In the genomic region with DNA sequence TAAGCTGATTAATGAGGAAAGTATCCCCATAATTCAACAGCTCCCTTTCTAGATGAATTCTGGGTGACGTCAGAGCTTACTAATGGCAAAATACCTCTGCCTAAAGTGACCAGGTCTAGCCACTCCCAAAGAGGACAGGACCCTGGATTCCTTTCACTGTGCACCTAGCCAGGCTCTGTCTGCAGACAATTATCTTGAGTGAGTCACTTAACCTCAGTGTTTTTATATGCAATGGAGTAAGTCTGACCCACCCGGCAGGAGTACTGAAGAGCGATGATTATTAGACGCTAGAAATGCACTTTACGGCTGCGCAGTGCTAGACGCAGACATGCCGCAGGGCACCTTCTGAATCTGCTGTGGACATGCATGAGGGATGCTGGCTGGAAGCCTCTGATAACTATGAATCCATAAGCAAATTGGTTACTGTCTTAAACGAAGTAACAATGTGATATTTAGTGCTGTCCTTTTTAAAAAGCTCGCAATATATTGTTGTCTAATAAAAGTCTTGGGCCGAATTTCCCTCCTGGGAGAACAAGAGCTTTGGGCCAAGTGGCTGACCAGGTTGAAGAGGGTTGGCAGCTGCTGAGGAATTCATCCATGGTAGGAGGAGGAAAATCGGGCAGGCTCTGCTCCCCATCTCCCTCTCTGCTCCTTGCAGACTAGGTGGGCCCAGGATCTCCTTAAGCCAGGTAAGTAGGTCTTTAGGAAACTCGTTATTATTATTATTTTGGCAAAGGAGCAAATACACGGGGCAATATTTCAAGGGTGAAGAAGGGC, we compare ENCODE assay signal across 13 cellular contexts. TPM values are rescaled to one million over a fixed set of nuclear protein-coding genes. Genes with fewer than 3 reads are reported as not detected.
DNase-seq lines count a peak whose midpoint lies in the region; ATAC-seq and TF ChIP-seq lines count a peak whose summit lies in the region.
"Had no signal": no experiment of that assay in that cellular context is flagged by ENCODE, and none has a peak within 500 bp of the region (broad histone marks: within the 10 kb centered on the region; RNA-seq: fewer than 3 reads in every experiment).

No MANE protein-coding gene starts in this region.

- H3K9ac ChIP-seq in SK-N-SH: no peak overlapping the region

- H3K27me3 ChIP-seq in SK-N-SH (ENCODE audit: insufficient read depth): no peaks in the 10 kb centered on the region
- H3K27me3 ChIP-seq in upper lobe of left lung: no peaks in the 10 kb centered on the region

- 76% methylated on average over 14 of the region's 14 CpGs for WGBS in SK-N-SH (ENCODE audit: low lambda C conversion rate)
- WGBS in upper lobe of left lung, 2 donors: 79 to 87% methylated on average over 14 of the region's 14 CpGs

- H4K20me1 ChIP-seq in SK-N-SH (ENCODE audit: insufficient read depth): no peaks in the 10 kb centered on the region

- peaks cover 4% of the 10 kb centered on the region; the same call in 1 of the 2 replicates for H3K9me3 ChIP-seq in SK-N-SH
- no peaks in the 10 kb centered on the region for H3K9me3 ChIP-seq in upper lobe of left lung

- CTCF ChIA-PET in SK-N-SH (lab: Yijun Ruan, JAX): interaction anchor here (0.9 kb wide), 1 partner anchor 309 kb away, joined by 3 read pairs; no protein-coding TSS in a partner anchor

- ATAC-seq in upper lobe of left lung (ENCODE audit: low FRiP score in 2 of 2) (no peak), left ventricle myocardium superior (no peak), GM18498 (IDR thresholded peaks at IDR 0.05; ENCODE audit: unreplicated experiment) (no peak), GM19035 (IDR thresholded peaks at IDR 0.05; ENCODE audit: unreplicated experiment) (no peak)

- TF ChIP-seq RAD21 in SK-N-SH (IDR thresholded peaks at IDR 0.05; ENCODE audit: low read length): no peak

- peaks cover 8% of the 10 kb centered on the region for H3K79me2 ChIP-seq in SK-N-SH (ENCODE audit: insufficient read depth)

- POLR2A ChIA-PET in SK-N-SH (lab: Yijun Ruan, JAX): no interaction called here

- H3K36me3 ChIP-seq in SK-N-SH (replicated peaks in 1 of 2; ENCODE audit: control insufficient read depth in 1 of 2, insufficient read depth in 2 of 2, low read length in 1 of 2): peaks cover 0 to 10% of the 10 kb centered on the region in 2 experiments
- no peaks in the 10 kb centered on the region for H3K36me3 ChIP-seq in upper lobe of left lung

- peaks cover 0 to 17% of the 10 kb centered on the region in 2 experiments; a peak in 2 of 4 replicates for H3K4me1 ChIP-seq in SK-N-SH (ENCODE audit: control insufficient read depth in 1 of 2, insufficient read depth in 2 of 2, low read depth in 1 of 2, low read length in 1 of 2)
- peaks cover 23 to 40% (median 28%) of the 10 kb centered on the region in 4 donors for H3K4me1 ChIP-seq in upper lobe of left lung

- peaks cover 9% of the 10 kb centered on the region for H3F3A ChIP-seq in SK-N-SH (replicated peaks; ENCODE audit: insufficient read depth)

- DNase-seq in SIG-M5 treated with dmso at 0.1 percent for 504 hours (lab: John Stamatoyannopoulos, UW; ENCODE audit: unreplicated experiment): peak; percentile 45
- no peak for DNase-seq in SIG-M5 (lab: John Stamatoyannopoulos, UW)
- no peak for DNase-seq in SK-N-SH
- DNase-seq in fibroblast of the aortic adventitia (ENCODE audit: low read depth): peak; percentile 87
- DNase-seq in upper lobe of left lung: no peak
- no peak for DNase-seq in left ventricle myocardium superior
- DNase-seq: activated CD4-positive, alpha-beta memory T cell treated with anti-CD3 and anti-CD28 coated beads for 36 hours; KBM-7; NCI-H446; retina had no signal

- H3K4me3 ChIP-seq in SK-N-SH (ENCODE audit: low read depth in 2 of 2, low read length in 1 of 2) (no peak overlapping the region), fibroblast of the aortic adventitia (ENCODE audit: low read depth, low read length) (no peak overlapping the region), upper lobe of left lung (no peak overlapping the region)

- H3K4me2 ChIP-seq in SK-N-SH: 0 out of 2 replicates have a peak overlapping the region, but pooled peaks have one; percentile 29

- TF ChIP-seq EP300 in SK-N-SH (IDR thresholded peaks at IDR 0.05; ENCODE audit: borderline replicate concordance in 1 of 2, low read depth in 1 of 2, low read length in 1 of 2) (0 out of 4 replicates have a peak, but pooled peaks of 1 of the 2 experiments have one; percentile 33), upper lobe of left lung (IDR thresholded peaks at IDR 0.05) (no peak)

- TF ChIP-seq CTCF in SK-N-SH (IDR thresholded peaks at IDR 0.05) (no peak), fibroblast of the aortic adventitia (IDR thresholded peaks at IDR 0.05; ENCODE audit: insufficient read depth, low read length) (no peak), upper lobe of left lung (IDR thresholded peaks at IDR 0.05) (no peak)

- no peak for TF ChIP-seq POLR2A in upper lobe of left lung (IDR thresholded peaks at IDR 0.05)

- no peaks in the 10 kb centered on the region for H3K9me2 ChIP-seq in SK-N-SH

- H3K27ac ChIP-seq in SK-N-SH (ENCODE audit: low read depth in 2 of 2, low read length in 1 of 2) (peak overlapping the region in 1 of 2 experiments; percentile 42; a peak in 2 of 4 replicates), upper lobe of left lung (peak overlapping the region in 3 of 4 donors; percentile 77 to 92 (median 81))
- H3K27ac ChIP-seq: 22Rv1 had no signal

- no peak overlapping the region for H2AFZ ChIP-seq in SK-N-SH (ENCODE audit: low read depth)

- intact Hi-C loops in left ventricle myocardium superior (cut with micrococcal nuclease): loop anchor here (10.0 kb wide), 1 partner anchor 52 kb away; no protein-coding TSS in a partner anchor

TF ChIP-seq in SK-N-SH, 30 proteins besides CTCF, POLR2A, EP300 and RAD21:
- TF ChIP-seq TCF12 (IDR thresholded peaks at IDR 0.05) (peak; percentile 84), RCOR1 (IDR thresholded peaks at IDR 0.05; ENCODE audit: low read length) (no peak), FOSL2 (IDR thresholded peaks at IDR 0.05; ENCODE audit: borderline replicate concordance, low read depth) (peak; percentile 67; the same call in 1 of the 2 replicates), FOXJ3 (CRISPR knock-in tag; IDR thresholded peaks at IDR 0.05) (no peak), JUND (IDR thresholded peaks at IDR 0.05) (peak; percentile 51), TEAD4 (IDR thresholded peaks at IDR 0.05; ENCODE audit: borderline replicate concordance, insufficient read depth) (0 out of 2 replicates have a peak, but pooled peaks have one; percentile 23), NFIC (IDR thresholded peaks at IDR 0.05; ENCODE audit: borderline replicate concordance) (0 out of 2 replicates have a peak, but pooled peaks have one; percentile 19), POLR2AphosphoS5 (IDR thresholded peaks at IDR 0.05; ENCODE audit: low read depth, low read length) (peak; percentile 30; the same call in 1 of the 2 replicates)
- TF ChIP-seq, protein P1, sequence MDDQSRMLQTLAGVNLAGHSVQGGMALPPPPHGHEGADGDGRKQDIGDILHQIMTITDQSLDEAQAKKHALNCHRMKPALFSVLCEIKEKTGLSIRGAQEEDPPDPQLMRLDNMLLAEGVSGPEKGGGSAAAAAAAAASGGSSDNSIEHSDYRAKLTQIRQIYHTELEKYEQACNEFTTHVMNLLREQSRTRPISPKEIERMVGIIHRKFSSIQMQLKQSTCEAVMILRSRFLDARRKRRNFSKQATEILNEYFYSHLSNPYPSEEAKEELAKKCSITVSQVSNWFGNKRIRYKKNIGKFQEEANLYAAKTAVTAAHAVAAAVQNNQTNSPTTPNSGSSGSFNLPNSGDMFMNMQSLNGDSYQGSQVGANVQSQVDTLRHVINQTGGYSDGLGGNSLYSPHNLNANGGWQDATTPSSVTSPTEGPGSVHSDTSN (IDR thresholded peaks at IDR 0.05): 0 out of 2 replicates have a peak, but pooled peaks have one; percentile 16

RNA-seq across cellular contexts. Expression of gene INPP5A, which starts 4.6 kb away (rescaled TPM):
- polyA plus RNA-seq in SK-N-SH (2012; rRNA removed): 12.0 and 12.9 TPM in 2 replicates
- polyA plus RNA-seq in SK-N-SH (2012; cell fraction: cytosol; rRNA removed): 11.2 and 11.8 TPM in 2 replicates
- polyA plus RNA-seq in SK-N-SH (2012; cell fraction: nucleus; rRNA removed): 9.6 and 10.9 TPM in 2 replicates
- total RNA-seq in fibroblast of the aortic adventitia (ENCODE audit: low replicate concordance): 13.1 and 36.8 TPM in 2 replicates
- total RNA-seq in upper lobe of left lung: 10 to 100 TPM; 28.6 to 81.7 (median 44.8) TPM
- 108 TPM for total RNA-seq in left ventricle myocardium superior

Comparison
In these comparisons a context has a peak if more than half of its experiments do, and no peak if none do; other contexts are left out.
1. DNase-seq: peak in SIG-M5 treated with dmso at 0.1 percent for 504 hours (single experiment) and fibroblast of the aortic adventitia (single experiment); none in SIG-M5 (single experiment), SK-N-SH (single experiment), upper lobe of left lung (0 of 2) and left ventricle myocardium superior (single experiment).